In genomic region chr10:29332061-29332760, GRCh38 we compare ENCODE assay signal across 30 cellular contexts. TPM values are rescaled to one million over a fixed set of nuclear protein-coding genes. Genes with fewer than 3 reads are reported as not detected.
"Had no signal": no experiment of that assay in that cellular context is flagged by ENCODE, and none has a peak within 500 bp of the region (broad histone marks: within the 10 kb centered on the region; RNA-seq: fewer than 3 reads in every experiment).

No MANE protein-coding gene starts in this region.

- ATAC-seq: activated CD8-positive, alpha-beta T cell treated with anti-CD3 and anti-CD28 coated beads for 36 hours; activated T-cell treated with anti-CD3 and anti-CD28 coated beads, Interleukin-2, amount 50 U/mL, for 4 hours; activated T-helper 17 cell treated with anti-CD3 and anti-CD28 coated beads, Interleukin-2, amount 50 U/mL, for 72 hours; foreskin keratinocyte; heart left ventricle; left colon; psoas muscle; stimulated activated effector memory CD8-positive, alpha-beta T cell treated with anti-CD3 and anti-CD28 coated beads, Interleukin-12 subunit alpha, Interleukin-12 subunit beta, amount 100 ng/mL, for 72 hours; WTC11 had no signal

- H3K36me3 ChIP-seq: esophagus muscularis mucosa, heart left ventricle, ovary, sigmoid colon, thoracic aorta, uterus had no signal

- H3K27me3 ChIP-seq: esophagus muscularis mucosa, heart left ventricle, ovary, sigmoid colon, uterus had no signal

- H3K27ac ChIP-seq: esophagus muscularis mucosa, foreskin keratinocyte, heart left ventricle, ovary, psoas muscle, sigmoid colon, thoracic aorta, uterus had no signal

- DNase-seq: activated CD4-positive, alpha-beta T cell treated with anti-CD3 and anti-CD28 coated beads for 1 hour; activated CD4-positive, alpha-beta T cell treated with anti-CD3 and anti-CD28 coated beads, Interleukin-2, amount 10 ng/mL, durations not matched to agents 7 days and 5 days; activated CD8-positive, alpha-beta T cell treated with anti-CD3 and anti-CD28 coated beads for 36 hours; activated gamma-delta T cell treated with Interleukin-2 at 50 U/mL for 16 hours; activated naive CD4-positive, alpha-beta T cell treated with anti-CD3 and anti-CD28 coated beads, Interleukin-2, amount 50 U/mL, for 16 hours; activated T-cell treated with anti-CD3 and anti-CD28 coated beads, Interleukin-2, amount 50 U/mL, for 4 hours; amygdala; endodermal cell; foreskin keratinocyte; heart left ventricle; hypothalamus; immature natural killer cell; kidney; left colon; mammary epithelial cell; ovary; psoas muscle; sigmoid colon; small intestine; stimulated activated CD4-positive, alpha-beta T cell treated with anti-CD3 and anti-CD28 coated beads, Interleukin-4, amount 100 ng/mL, for 24 hours; uterus had no signal

- H3K4me3 ChIP-seq: esophagus muscularis mucosa, heart left ventricle, ovary, psoas muscle, sigmoid colon, thoracic aorta, uterus had no signal

- H3K9me3 ChIP-seq: esophagus muscularis mucosa, heart left ventricle, ovary, psoas muscle, thoracic aorta, uterus had no signal

- H3K4me1 ChIP-seq: foreskin keratinocyte, uterus had no signal

RNA-seq across cellular contexts. Expression of gene LYZL1, which starts 43.3 kb away (rescaled TPM):
- total RNA-seq: activated CD4-positive, alpha-beta T cell treated with anti-CD3 and anti-CD28 coated beads, Interleukin-2, amount 10 ng/mL, durations not matched to agents 7 days and 5 days; activated CD8-positive, alpha-beta T cell treated with anti-CD3 and anti-CD28 coated beads for 36 hours; activated T-cell treated with anti-CD3 and anti-CD28 coated beads, Interleukin-2, amount 50 U/mL, for 4 hours; activated T-helper 17 cell treated with anti-CD3 and anti-CD28 coated beads, Interleukin-2, amount 50 U/mL, for 72 hours; bronchial epithelial cell; endodermal cell; esophagus muscularis mucosa; foreskin keratinocyte; heart left ventricle; kidney; left colon; liver; mammary epithelial cell; mucosa of gallbladder; ovary; psoas muscle; sigmoid colon; subcutaneous adipose tissue; thoracic aorta; uterus; WTC11 had no signal
